Comparison of ENCODE assay signal across 16 cellular contexts in genomic region chr12:68557011-68557715, GRCh38. TPM values are rescaled to one million over a fixed set of nuclear protein-coding genes. Genes with fewer than 3 reads are reported as not detected.
DNase-seq lines count a peak whose midpoint lies in the region; ATAC-seq and TF ChIP-seq lines count a peak whose summit lies in the region.
"Had no signal": no experiment of that assay in that cellular context is flagged by ENCODE, and none has a peak within 500 bp of the region (broad histone marks: within the 10 kb centered on the region; RNA-seq: fewer than 3 reads in every experiment).

No MANE protein-coding gene starts in this region.

- in situ Hi-C loops in brain microvascular endothelial cell (cut with HindIII; ENCODE audit: low pct_ligation_motif_present, low sequenced_read_pairs): no loop called here

- peak overlapping the region; percentile 84 for H3K27ac ChIP-seq in brain microvascular endothelial cell
- H3K27ac ChIP-seq in lung (ENCODE audit: low read depth in 1 of 2, low read length in 1 of 2): no peak overlapping the region

- H3K79me2 ChIP-seq in Loucy (ENCODE audit: insufficient read depth, low read length): no peaks in the 10 kb centered on the region

- H3K4me3 ChIP-seq in Loucy (ENCODE audit: low read length, poor library complexity, severe bottlenecking) (no peak overlapping the region), brain microvascular endothelial cell (ENCODE audit: low read depth, low read length) (no peak overlapping the region), lung (no peak overlapping the region)

- WGBS in lung, 2 donors: 70 to 83% methylated on average over 5 of the region's 5 CpGs

- TF ChIP-seq CTCF in Loucy (conservative IDR thresholded peaks at IDR 0.05; ENCODE audit: low read length) (no peak), brain microvascular endothelial cell (IDR thresholded peaks at IDR 0.05; ENCODE audit: low read depth, low read length, missing control alignments) (no peak), lung (IDR thresholded peaks at IDR 0.05; ENCODE audit: control extremely low read depth, extremely low read depth) (no peak)

- H3K9ac ChIP-seq in Loucy (ENCODE audit: low read depth, low read length, poor library complexity, severe bottlenecking): no peak overlapping the region

- H3K4me1 ChIP-seq in Loucy (ENCODE audit: insufficient read depth, low read length, poor library complexity, severe bottlenecking): peaks cover 11% of the 10 kb centered on the region
- peaks cover 0 to 2% of the 10 kb centered on the region in 2 donors for H3K4me1 ChIP-seq in lung (ENCODE audit: control insufficient read depth in 2 of 2, insufficient read depth in 2 of 2, low read length in 2 of 2)

- H3K4me2 ChIP-seq in Loucy (ENCODE audit: low read depth, low read length, poor library complexity, severe bottlenecking): no peak overlapping the region

- H3K9me3 ChIP-seq in Loucy (ENCODE audit: insufficient read depth, low read depth, low read length) (no peaks in the 10 kb centered on the region), lung (ENCODE audit: control insufficient read depth in 2 of 2, insufficient read depth in 1 of 2, low read length in 1 of 2) (no peaks in the 10 kb centered on the region)

- ATAC-seq in lung (ENCODE audit: insufficient read depth, low FRiP score): peak; percentile 42
- ATAC-seq: activated CD8-positive, alpha-beta T cell treated with anti-CD3 and anti-CD28 coated beads for 36 hours; natural killer cell treated with Interleukin-12 subunit alpha and Interleukin-12 subunit beta and Interleukin-15 and Interleukin-18, amount 100 ng/mL, for 72 hours; T-helper 17 cell had no signal

- H3F3A ChIP-seq in Loucy (ENCODE audit: low read depth): no peaks in the 10 kb centered on the region

- H3K9me2 ChIP-seq in Loucy (replicated peaks; ENCODE audit: low read depth, low read length): no peaks in the 10 kb centered on the region

- H3K27me3 ChIP-seq in Loucy (ENCODE audit: insufficient read depth, low read length, poor library complexity, severe bottlenecking) (no peaks in the 10 kb centered on the region), brain microvascular endothelial cell (replicated peaks) (no peaks in the 10 kb centered on the region), lung (ENCODE audit: control insufficient read depth, insufficient read depth) (no peaks in the 10 kb centered on the region)

- DNase-seq in AG20443 (ENCODE audit: low spot score) (peak; percentile 69), brain microvascular endothelial cell (peak; percentile 82), lung (ENCODE audit: low spot score) (no peak), NCI-H1436 (lab: John Stamatoyannopoulos, UW) (no peak), SHP77 (lab: John Stamatoyannopoulos, UW) (no peak), NCI-H774 (lab: John Stamatoyannopoulos, UW) (no peak), occipital lobe (lab: John Stamatoyannopoulos, UW) (no peak)
- DNase-seq: activated CD8-positive, alpha-beta T cell treated with anti-CD3 and anti-CD28 coated beads for 36 hours; activated naive CD8-positive, alpha-beta T cell treated with anti-CD3 and anti-CD28 coated beads, Interleukin-2, amount 10 ng/mL, durations not matched to agents 7 days and 5 days; Calu3; NCI-H1092 treated with DMSO at 0.1 percent for 48 hours; stimulated activated CD4-positive, alpha-beta T cell treated with anti-CD3 and anti-CD28 coated beads, Interleukin-12 subunit alpha, Interleukin-12 subunit beta, amount 100 ng/mL, for 4 hours; stimulated activated CD8-positive, alpha-beta memory T cell treated with anti-CD3 and anti-CD28 coated beads, Interleukin-4, amount 100 ng/mL, for 48 hours; T-helper 17 cell had no signal

- H3K36me3 ChIP-seq in Loucy (ENCODE audit: insufficient read depth, low read length) (no peaks in the 10 kb centered on the region), brain microvascular endothelial cell (replicated peaks) (no peaks in the 10 kb centered on the region), lung (ENCODE audit: control insufficient read depth in 2 of 2, insufficient read depth in 2 of 2, low read length in 2 of 2) (no peaks in the 10 kb centered on the region)

- 0 out of 2 replicates have a peak overlapping the region, but pooled peaks have one; percentile 1 for H2AFZ ChIP-seq in Loucy (ENCODE audit: low read length)

- no peaks in the 10 kb centered on the region for H4K20me1 ChIP-seq in Loucy (ENCODE audit: insufficient read depth, low read length, poor library complexity, severe bottlenecking)

RNA-seq across cellular contexts. Expression of gene RAP1B, which starts 53.5 kb away (rescaled TPM):
- total RNA-seq in lung (100 to 1,000 TPM; 131 to 285 TPM), occipital lobe (110 TPM)
- polyA plus RNA-seq in lung: 100 to 1,000 TPM in 1 of 2 donors, 10 to 100 TPM in 1; 79.1 to 213 TPM

Comparison
In these comparisons a context has a peak if more than half of its experiments do, and no peak if none do; other contexts are left out.
1. DNase-seq: peak in AG20443 (single experiment) and brain microvascular endothelial cell (single experiment); none in lung (single experiment), NCI-H1436 (single experiment), SHP77 (0 of 2), NCI-H774 (single experiment) and occipital lobe (single experiment).